In genomic region chr2:172098650-172099471, GRCh38 we compare ENCODE assay signal across 8 cellular contexts. TPM values are rescaled to one million over a fixed set of nuclear protein-coding genes. Genes with fewer than 3 reads are reported as not detected.
DNase-seq lines count a peak whose midpoint lies in the region; ATAC-seq and TF ChIP-seq lines count a peak whose summit lies in the region.

No MANE protein-coding gene starts in this region.

- peaks cover 57% of the 10 kb centered on the region for H3K4me1 Mint-ChIP-seq in activated CD4-positive, alpha-beta T cell treated with anti-CD3 and anti-CD28 coated beads for 36 hours
- H3K4me1 Mint-ChIP-seq in memory B cell: peaks cover 24% of the 10 kb centered on the region

- H3K4me3 ChIP-seq in cardiac fibroblast (replicated peaks in 1 of 2; ENCODE audit: low read depth in 2 of 2, low read length in 2 of 2): peak overlapping the region; percentile 39 to 46

- H3K27ac Mint-ChIP-seq in activated CD4-positive, alpha-beta T cell treated with anti-CD3 and anti-CD28 coated beads for 36 hours: no peak overlapping the region
- H3K27ac Mint-ChIP-seq in memory B cell: peak overlapping the region; percentile 32

- peaks cover 55% of the 10 kb centered on the region for H3K27me3 Mint-ChIP-seq in activated CD4-positive, alpha-beta T cell treated with anti-CD3 and anti-CD28 coated beads for 36 hours
- H3K27me3 Mint-ChIP-seq in memory B cell: peaks cover 27% of the 10 kb centered on the region

- intact Hi-C loops in activated CD4-positive, alpha-beta T cell treated with anti-CD3 and anti-CD28 coated beads for 36 hours (cut with DNase I, micrococcal nuclease): no loop called here

- H3K9me3 Mint-ChIP-seq in activated CD4-positive, alpha-beta T cell treated with anti-CD3 and anti-CD28 coated beads for 36 hours (ENCODE audit: low read depth): no peaks in the 10 kb centered on the region
- peaks cover 3% of the 10 kb centered on the region for H3K9me3 Mint-ChIP-seq in memory B cell

- H3K4me3 Mint-ChIP-seq in activated CD4-positive, alpha-beta T cell treated with anti-CD3 and anti-CD28 coated beads for 36 hours: peak overlapping the region; percentile 25
- H3K4me3 Mint-ChIP-seq in memory B cell: peak overlapping the region; percentile 28

- no peak for TF ChIP-seq CTCF in cardiac fibroblast (IDR thresholded peaks at IDR 0.05; ENCODE audit: low read depth, low read length)

- CTCF ChIA-PET in activated CD4-positive, alpha-beta T cell treated with anti-CD3 and anti-CD28 coated beads for 36 hours (lab: Charles Lee): interaction anchor here (0.6 to 9.4 kb wide), 4 partner anchors 8 to 363 kb away, joined by 3 to 93 read pairs (median 6); partner anchors contain the start of gene DLX1

- POLR2A ChIA-PET in activated CD4-positive, alpha-beta T cell treated with anti-CD3 and anti-CD28 coated beads for 36 hours (lab: Charles Lee): interaction anchor here (0.6 kb wide), 1 partner anchor 208 kb away, joined by 6 read pairs; no protein-coding TSS in a partner anchor

- peak; percentile 79 for DNase-seq in activated CD4-positive, alpha-beta T cell treated with anti-CD3 and anti-CD28 coated beads for 36 hours
- no peak for DNase-seq in activated CD4-positive, alpha-beta T cell treated with anti-CD3 and anti-CD28 coated beads, Interleukin-2, amount 50 U/mL, for 1 hour
- DNase-seq in OCI-M1 (lab: John Stamatoyannopoulos, UW) (peak; percentile 72), cardiac fibroblast (ENCODE audit: low read depth in 2 of 2) (peak; percentile 49 to 78), memory B cell (ENCODE audit: low spot score in 2 of 2) (peak in 1 of 2 donors; percentile 31)
- DNase-seq in effector CD8-positive, alpha-beta T cell (lab: John Stamatoyannopoulos, UW): no peak

- peak; percentile 26 for ATAC-seq in activated CD4-positive, alpha-beta T cell treated with anti-CD3 and anti-CD28 coated beads for 36 hours
- ATAC-seq in memory B cell (ENCODE audit: low read depth) (no peak), HG03342 (IDR thresholded peaks at IDR 0.05; ENCODE audit: unreplicated experiment) (no peak), HG03095 (IDR thresholded peaks at IDR 0.05; ENCODE audit: unreplicated experiment) (no peak)

- H3K36me3 Mint-ChIP-seq in activated CD4-positive, alpha-beta T cell treated with anti-CD3 and anti-CD28 coated beads for 36 hours (ENCODE audit: low read depth): no peaks in the 10 kb centered on the region
- no peaks in the 10 kb centered on the region for H3K36me3 Mint-ChIP-seq in memory B cell

RNA-seq across cellular contexts. Expression of gene DLX2, which starts 3.8 kb away (rescaled TPM):
- not detected for total RNA-seq in activated CD4-positive, alpha-beta T cell treated with anti-CD3 and anti-CD28 coated beads for 36 hours

RNA-seq across cellular contexts. Expression of gene DLX1, which starts 13.6 kb away (rescaled TPM):
- total RNA-seq in activated CD4-positive, alpha-beta T cell treated with anti-CD3 and anti-CD28 coated beads for 36 hours: not detected

Comparison
In these comparisons a context has a peak if more than half of its experiments do, and no peak if none do; other contexts are left out.
1. DNase-seq: peak in activated CD4-positive, alpha-beta T cell treated with anti-CD3 and anti-CD28 coated beads for 36 hours (single experiment), OCI-M1 (single experiment) and cardiac fibroblast (2 of 2); none in activated CD4-positive, alpha-beta T cell treated with anti-CD3 and anti-CD28 coated beads, Interleukin-2, amount 50 U/mL, for 1 hour (single experiment) and effector CD8-positive, alpha-beta T cell (single experiment).